In the genomic region with DNA sequence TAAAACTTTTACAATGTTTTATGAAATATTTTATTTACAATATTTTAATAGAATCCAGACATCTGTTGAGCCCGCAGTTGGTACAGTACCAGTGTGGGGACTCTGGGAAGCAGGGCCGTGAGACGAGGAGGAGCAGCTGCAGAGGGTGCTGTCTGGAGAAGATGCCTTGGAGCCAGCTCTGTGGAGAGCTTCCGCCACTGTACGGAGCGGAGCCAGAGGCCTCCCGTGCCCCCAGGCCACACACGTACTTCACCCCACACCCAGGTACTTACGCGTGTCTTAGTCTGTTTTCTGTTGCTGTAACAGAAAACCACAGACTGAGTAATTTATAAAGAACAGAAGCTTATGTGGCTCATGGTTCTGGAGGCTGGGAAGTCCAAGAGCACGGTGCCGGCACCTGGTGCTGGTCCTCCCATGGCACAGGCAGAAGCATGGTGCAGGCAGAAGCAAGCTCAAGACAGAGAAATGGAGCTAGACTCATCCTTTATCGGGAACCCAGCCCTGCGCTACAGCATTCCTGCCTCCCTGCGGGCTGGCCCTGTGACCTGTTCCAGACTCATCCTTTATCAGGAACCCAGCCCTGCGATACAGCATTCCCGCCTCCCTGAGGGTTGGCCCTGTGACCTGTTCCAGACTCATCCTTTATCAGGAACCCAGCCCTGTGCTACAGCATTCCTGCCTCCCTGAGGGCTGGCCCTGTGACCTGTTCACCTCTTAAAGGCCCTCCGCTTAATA, we compare ENCODE assay signal across 24 cellular contexts. TPM values are rescaled to one million over a fixed set of nuclear protein-coding genes. Genes with fewer than 3 reads are reported as not detected.
"Had no signal": no experiment of that assay in that cellular context is flagged by ENCODE, and none has a peak within 500 bp of the region (broad histone marks: within the 10 kb centered on the region; RNA-seq: fewer than 3 reads in every experiment).

No MANE protein-coding gene starts in this region.

- H3K27me3 ChIP-seq: body of pancreas, cardiac muscle cell, heart right ventricle, SJSA1, tibial nerve had no signal

- H3K4me3 Mint-ChIP-seq: activated CD8-positive, alpha-beta T cell treated with anti-CD3 and anti-CD28 coated beads, Interleukin-2, amount 10 ng/mL, durations not matched to agents 7 days and 5 days; activated naive CD4-positive, alpha-beta T cell treated with anti-CD3 and anti-CD28 coated beads, Interleukin-2, amount 50 U/mL, for 24 hours; effector memory CD8-positive, alpha-beta T cell; mesothelial cell of epicardium; natural killer cell had no signal

- DNase-seq: activated CD4-positive, alpha-beta T cell treated with anti-CD3 and anti-CD28 coated beads for 1 hour; activated CD4-positive, alpha-beta T cell treated with anti-CD3 and anti-CD28 coated beads, Interleukin-2, amount 50 U/mL, for 1 hour; activated CD8-positive, alpha-beta T cell treated with anti-CD3 and anti-CD28 coated beads, Interleukin-2, amount 10 ng/mL, durations not matched to agents 7 days and 5 days; activated gamma-delta T cell; activated T-cell treated with anti-CD3 and anti-CD28 coated beads, Interleukin-2, amount 50 U/mL, for 48 hours; anterior cingulate cortex; body of pancreas; effector memory CD8-positive, alpha-beta T cell; heart right ventricle; islet precursor cell; natural killer cell; stimulated activated CD4-positive, alpha-beta T cell treated with anti-CD3 and anti-CD28 coated beads, Interleukin-12 subunit alpha, Interleukin-12 subunit beta, amount 100 ng/mL, for 4 hours; stimulated activated CD4-positive, alpha-beta T cell treated with anti-CD3 and anti-CD28 coated beads, Interleukin-4, amount 100 ng/mL, for 4 hours; stimulated activated naive CD8-positive, alpha-beta T cell treated with anti-CD3 and anti-CD28 coated beads, Interleukin-15, Interleukin-2, amounts not matched to agents 100 U/mL and 50 U/mL, for 24 hours; T-helper 1 cell had no signal

- H3K9me3 Mint-ChIP-seq: activated naive CD4-positive, alpha-beta T cell treated with anti-CD3 and anti-CD28 coated beads, Interleukin-2, amount 50 U/mL, for 24 hours; effector memory CD8-positive, alpha-beta T cell; mesothelial cell of epicardium; natural killer cell had no signal

- H3K27ac ChIP-seq: body of pancreas, cardiac muscle cell, heart right ventricle, SJSA1, tibial nerve had no signal

- ATAC-seq: activated CD8-positive, alpha-beta T cell treated with anti-CD3 and anti-CD28 coated beads, Interleukin-2, amount 10 ng/mL, durations not matched to agents 7 days and 5 days; body of pancreas; effector memory CD8-positive, alpha-beta T cell; heart right ventricle; left lobe of liver; natural killer cell; stimulated activated naive CD8-positive, alpha-beta T cell treated with anti-CD3 and anti-CD28 coated beads, Interleukin-15, Interleukin-2, amounts not matched to agents 100 U/mL and 50 U/mL, for 24 hours had no signal

- H3K9me3 ChIP-seq: body of pancreas, SJSA1 had no signal

- H3K36me3 Mint-ChIP-seq: natural killer cell had no signal

- H3K4me1 Mint-ChIP-seq: activated naive CD4-positive, alpha-beta T cell treated with anti-CD3 and anti-CD28 coated beads, Interleukin-2, amount 50 U/mL, for 24 hours; mesothelial cell of epicardium; natural killer cell had no signal

- H3K27ac Mint-ChIP-seq: activated CD8-positive, alpha-beta T cell treated with anti-CD3 and anti-CD28 coated beads, Interleukin-2, amount 10 ng/mL, durations not matched to agents 7 days and 5 days; activated naive CD4-positive, alpha-beta T cell treated with anti-CD3 and anti-CD28 coated beads, Interleukin-2, amount 50 U/mL, for 24 hours; effector memory CD8-positive, alpha-beta T cell; mesothelial cell of epicardium; natural killer cell had no signal

- H3K4me1 ChIP-seq: body of pancreas, heart right ventricle, SJSA1, tibial nerve had no signal

- H3K4me3 ChIP-seq: body of pancreas, cardiac muscle cell, heart right ventricle, SJSA1, tibial nerve had no signal

- H3K27me3 Mint-ChIP-seq: activated naive CD4-positive, alpha-beta T cell treated with anti-CD3 and anti-CD28 coated beads, Interleukin-2, amount 50 U/mL, for 24 hours; effector memory CD8-positive, alpha-beta T cell; progenitor cell of endocrine pancreas had no signal

- FAIRE-seq: TTC549 had no signal

RNA-seq across cellular contexts. Expression of gene TPPP, which starts 57.7 kb away (rescaled TPM):
- total RNA-seq: osteoblast, SJSA1 had no signal
